ENCODE assay signal across 11 cellular contexts in the genomic region with DNA sequence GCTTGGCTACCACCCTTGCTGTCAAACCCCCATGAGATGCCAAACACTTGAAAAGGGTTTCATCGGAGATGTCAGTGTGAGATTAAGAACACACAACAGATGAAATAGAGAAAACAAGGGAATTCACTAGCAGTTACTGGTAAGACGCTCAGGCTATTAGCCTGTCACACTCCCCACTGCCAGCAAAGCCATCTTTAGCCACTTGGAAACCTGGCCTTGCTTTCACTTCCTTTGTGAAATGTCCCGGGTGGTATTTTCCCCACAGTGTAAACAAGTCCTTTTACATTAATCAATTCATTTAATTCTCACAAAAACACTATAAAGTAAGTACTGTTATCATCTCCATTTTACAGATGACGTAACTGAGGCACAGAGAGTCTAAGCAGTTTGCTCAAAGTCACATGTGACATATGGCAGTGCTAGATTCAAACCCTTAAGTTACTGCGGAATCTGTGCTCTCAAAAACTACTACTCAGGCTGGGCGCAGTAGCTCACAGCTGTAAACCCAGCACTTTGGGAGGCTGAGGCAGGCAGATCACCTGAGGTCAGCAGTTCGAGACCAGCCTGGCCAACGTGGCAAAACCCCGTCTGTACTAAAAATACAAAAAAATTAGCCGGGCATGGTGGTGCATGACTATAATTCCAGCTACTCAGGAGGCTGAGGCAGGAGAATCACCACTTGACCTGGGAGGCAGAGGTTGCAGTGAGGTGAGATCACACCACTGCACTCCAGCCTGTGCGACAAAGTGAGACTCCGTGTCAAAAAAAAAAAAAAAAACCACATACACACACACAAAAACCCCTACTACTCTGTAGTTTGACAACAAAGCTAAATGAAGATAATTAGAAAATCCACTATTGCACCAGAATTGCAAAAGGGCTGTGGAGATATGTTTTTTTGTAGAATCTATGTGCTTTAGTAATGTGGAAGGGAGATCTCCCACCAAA. TPM values are rescaled to one million over a fixed set of nuclear protein-coding genes. Genes with fewer than 3 reads are reported as not detected.
DNase-seq lines count a peak whose midpoint lies in the region; ATAC-seq and TF ChIP-seq lines count a peak whose summit lies in the region.
"Had no signal": no experiment of that assay in that cellular context is flagged by ENCODE, and none has a peak within 500 bp of the region (broad histone marks: within the 10 kb centered on the region; RNA-seq: fewer than 3 reads in every experiment).

No MANE protein-coding gene starts in this region.

- no peaks in the 10 kb centered on the region for H3K36me3 ChIP-seq in KOPT-K1 (ENCODE audit: insufficient read depth, low read length)
- H3K36me3 ChIP-seq in upper lobe of right lung, result no peaks in the 10 kb centered on the region
- H3K36me3 ChIP-seq: brain microvascular endothelial cell had no signal

- H3K4me3 ChIP-seq in upper lobe of right lung, result no peak overlapping the region
- H3K4me3 ChIP-seq: lung had no signal

- H3K27ac ChIP-seq in KOPT-K1 (ENCODE audit: low read depth, low read length, poor library complexity, severe bottlenecking) (peak overlapping the region; percentile 72), upper lobe of right lung (peak overlapping the region; percentile 3)
- H3K27ac ChIP-seq: brain microvascular endothelial cell had no signal

- no peaks in the 10 kb centered on the region for H3K27me3 Mint-ChIP-seq in stimulated activated naive CD8-positive, alpha-beta T cell treated with anti-CD3 and anti-CD28 coated beads, Interleukin-15, Interleukin-2, amounts not matched to agents 100 ng/mL and 50 ng/mL, for 24 hours
- H3K27me3 Mint-ChIP-seq in activated naive CD8-positive, alpha-beta T cell treated with anti-CD3 and anti-CD28 coated beads, Interleukin-2, amount 50 U/mL, for 24 hours, result no peaks in the 10 kb centered on the region

- no peaks in the 10 kb centered on the region for H3K27me3 ChIP-seq in upper lobe of right lung
- H3K27me3 ChIP-seq: brain microvascular endothelial cell had no signal

- intact Hi-C loops in upper lobe of right lung (cut with DNase I), result no loop called here

- H3K4me1 Mint-ChIP-seq in stimulated activated naive CD8-positive, alpha-beta T cell treated with anti-CD3 and anti-CD28 coated beads, Interleukin-15, Interleukin-2, amounts not matched to agents 100 ng/mL and 50 ng/mL, for 24 hours (ENCODE audit: low read depth), result peaks cover 47% of the 10 kb centered on the region
- peaks cover 50% of the 10 kb centered on the region for H3K4me1 Mint-ChIP-seq in activated naive CD8-positive, alpha-beta T cell treated with anti-CD3 and anti-CD28 coated beads, Interleukin-2, amount 50 U/mL, for 24 hours

- H3K9me3 ChIP-seq in KOPT-K1 (ENCODE audit: insufficient read depth, low read length, poor library complexity, severe bottlenecking) (no peaks in the 10 kb centered on the region), upper lobe of right lung (no peaks in the 10 kb centered on the region)

- H3K36me3 Mint-ChIP-seq in stimulated activated naive CD8-positive, alpha-beta T cell treated with anti-CD3 and anti-CD28 coated beads, Interleukin-15, Interleukin-2, amounts not matched to agents 100 ng/mL and 50 ng/mL, for 24 hours (ENCODE audit: low read depth), result no peaks in the 10 kb centered on the region
- H3K36me3 Mint-ChIP-seq in activated naive CD8-positive, alpha-beta T cell treated with anti-CD3 and anti-CD28 coated beads, Interleukin-2, amount 50 U/mL, for 24 hours (ENCODE audit: low read depth), result no peaks in the 10 kb centered on the region

- H3K4me1 ChIP-seq in upper lobe of right lung, result peaks cover 12% of the 10 kb centered on the region

- no peak for ATAC-seq in stimulated activated naive CD8-positive, alpha-beta T cell treated with anti-CD3 and anti-CD28 coated beads, Interleukin-15, Interleukin-2, amounts not matched to agents 100 U/mL and 50 U/mL, for 24 hours
- no peak for ATAC-seq in activated naive CD8-positive, alpha-beta T cell treated with anti-CD3 and anti-CD28 coated beads, Interleukin-2, amount 50 U/mL, for 24 hours
- ATAC-seq in upper lobe of right lung (no peak), HG03432 (IDR thresholded peaks at IDR 0.05; ENCODE audit: unreplicated experiment) (no peak)

- no peak overlapping the region for H3K4me3 Mint-ChIP-seq in stimulated activated naive CD8-positive, alpha-beta T cell treated with anti-CD3 and anti-CD28 coated beads, Interleukin-15, Interleukin-2, amounts not matched to agents 100 ng/mL and 50 ng/mL, for 24 hours
- no peak overlapping the region for H3K4me3 Mint-ChIP-seq in activated naive CD8-positive, alpha-beta T cell treated with anti-CD3 and anti-CD28 coated beads, Interleukin-2, amount 50 U/mL, for 24 hours

- no peak for TF ChIP-seq CTCF in upper lobe of right lung (IDR thresholded peaks at IDR 0.05)

- peaks cover 5% of the 10 kb centered on the region for H3K9me3 Mint-ChIP-seq in stimulated activated naive CD8-positive, alpha-beta T cell treated with anti-CD3 and anti-CD28 coated beads, Interleukin-15, Interleukin-2, amounts not matched to agents 100 ng/mL and 50 ng/mL, for 24 hours
- peaks cover 4% of the 10 kb centered on the region for H3K9me3 Mint-ChIP-seq in activated naive CD8-positive, alpha-beta T cell treated with anti-CD3 and anti-CD28 coated beads, Interleukin-2, amount 50 U/mL, for 24 hours

- no peak for DNase-seq in stimulated activated naive CD8-positive, alpha-beta T cell treated with anti-CD3 and anti-CD28 coated beads, Interleukin-15, Interleukin-2, amounts not matched to agents 100 U/mL and 50 U/mL, for 24 hours
- DNase-seq in activated naive CD8-positive, alpha-beta T cell treated with anti-CD3 and anti-CD28 coated beads, Interleukin-2, amount 50 U/mL, for 24 hours, result no peak
- DNase-seq in upper lobe of right lung (no peak), DMS114 treated with DMSO at 0.1 percent for 48 hours (lab: John Stamatoyannopoulos, UW; ENCODE audit: unreplicated experiment) (no peak)
- DNase-seq in stimulated activated CD4-positive, alpha-beta T cell treated with anti-CD3 and anti-CD28 coated beads, Interleukin-4, amount 100 ng/mL, for 1 hour, result no peak
- DNase-seq: brain microvascular endothelial cell, NCI-H146 had no signal

- peak overlapping the region; percentile 80 for H3K27ac Mint-ChIP-seq in stimulated activated naive CD8-positive, alpha-beta T cell treated with anti-CD3 and anti-CD28 coated beads, Interleukin-15, Interleukin-2, amounts not matched to agents 100 ng/mL and 50 ng/mL, for 24 hours
- H3K27ac Mint-ChIP-seq in activated naive CD8-positive, alpha-beta T cell treated with anti-CD3 and anti-CD28 coated beads, Interleukin-2, amount 50 U/mL, for 24 hours, result peak overlapping the region; percentile 74

RNA-seq across cellular contexts. Expression of a gene that starts 32.6 kb away (rescaled TPM):
- total RNA-seq in upper lobe of right lung, result 81.7 TPM

RNA-seq across cellular contexts. Expression of a gene that starts 42.9 kb away (rescaled TPM):
- total RNA-seq in upper lobe of right lung, result 244 TPM
